9 cellular contexts compared by ENCODE assay signal in genomic region chr2:26561918-26562810, GRCh38.
A peak's percentile ranks its signal among the peaks of the same experiment; 100 is the strongest.
DNase-seq lines count a peak whose midpoint lies in the region; ATAC-seq, FAIRE-seq and TF ChIP-seq lines count a peak whose summit lies in the region.
"Had no signal": no experiment of that assay in that cellular context is flagged by ENCODE, and none has a peak within 500 bp of the region (broad histone marks: within the 10 kb centered on the region; RNA-seq: fewer than 3 reads in every experiment).

No MANE protein-coding gene starts in this region.

- no peak overlapping the region for H3K27ac ChIP-seq in K562 (ENCODE audit: extremely low read depth, low read depth, low read length)

- intact Hi-C loops in K562 (cut with micrococcal nuclease), result no loop called here

- H3K4me2 ChIP-seq in K562 (ENCODE audit: insufficient read depth, low read length), result no peak overlapping the region

- H3K79me2 ChIP-seq in K562 (ENCODE audit: control insufficient read depth, insufficient read depth, low read length), result no peaks in the 10 kb centered on the region

- TF ChIP-seq POLR2A in K562 (conservative IDR thresholded peaks at IDR 0.05), result no peak

- ATAC-seq in K562 (peak; percentile 81), HG03460 (IDR thresholded peaks at IDR 0.05; ENCODE audit: unreplicated experiment) (no peak), GM19023 (IDR thresholded peaks at IDR 0.05; ENCODE audit: unreplicated experiment) (no peak)

- H4K20me1 ChIP-seq in K562 (replicated peaks; ENCODE audit: control insufficient read depth, insufficient read depth, low read length), result no peaks in the 10 kb centered on the region

- WGBS in K562 (ENCODE audit: insufficient coverage, low coverage, missing lambda C conversion rate), result 19% methylated on average over 48 of the region's 69 CpGs

- CTCF ChIA-PET in K562 (lab: Yijun Ruan, JAX; ENCODE audit: low intra/inter-chr PET ratio), result no interaction called here

- no peak for FAIRE-seq in K562 (lab: Jason Lieb, UNC)
- FAIRE-seq: G401.6 had no signal

- no peaks in the 10 kb centered on the region for H3K36me3 ChIP-seq in K562 (ENCODE audit: control insufficient read depth, insufficient read depth, low read length)

- in situ Hi-C loops in K562 (cut with MboI), result no loop called here

- no peak overlapping the region for H3K4me3 ChIP-seq in K562

- POLR2A ChIA-PET in K562 (lab: Yijun Ruan, JAX), result interaction anchor here (0.6 kb wide), 1 partner anchor 48 kb away, joined by 3 read pairs; no protein-coding TSS in a partner anchor

- no peak for TF ChIP-seq EP300 in K562 (IDR thresholded peaks at IDR 0.05; ENCODE audit: low read length)

- no peak overlapping the region for H2AFZ ChIP-seq in K562 (ENCODE audit: low read depth, low read length)

- DNase-seq in activated CD4-positive, alpha-beta T cell treated with anti-CD3 and anti-CD28 coated beads for 1 hour, result peak; percentile 12
- no peak for DNase-seq in activated CD4-positive, alpha-beta T cell treated with anti-CD3 and anti-CD28 coated beads, Interleukin-2, amount 50 U/mL, for 4 hours
- DNase-seq in NOMO-1 (lab: John Stamatoyannopoulos, UW; ENCODE audit: unreplicated experiment in 2 of 2), result peak; percentile 42 to 58
- peak; percentile 25 to 78 (median 64) for DNase-seq in K562 (ENCODE audit: extremely low read depth in 1 of 4, low spot score in 3 of 4)
- peak; percentile 15 for DNase-seq in kidney glomerular epithelial cell (lab: John Stamatoyannopoulos, UW)
- peak; percentile 3 for DNase-seq in stimulated activated CD8-positive, alpha-beta memory T cell treated with anti-CD3 and anti-CD28 coated beads, Interleukin-7, amount 100 ng/mL, for 24 hours (ENCODE audit: low read depth)

- no peaks in the 10 kb centered on the region for H3K9me3 ChIP-seq in K562 (replicated peaks; ENCODE audit: control insufficient read depth, insufficient read depth, low read depth, low read length)

- no TSS peak for BruUV-seq in K562 (replicated peaks; lab: Mats Ljungman, UMichigan)

- H3K9ac ChIP-seq in K562 (ENCODE audit: insufficient read depth in 1 of 2, low read depth in 2 of 2, low read length in 2 of 2), result no peak overlapping the region; a peak in 1 of 4 replicates

- no peaks in the 10 kb centered on the region for H3K9me1 ChIP-seq in K562 (ENCODE audit: control insufficient read depth, insufficient read depth, low read length)

- no peak for TF ChIP-seq RAD21 in K562 (CRISPR knock-in tag; conservative IDR thresholded peaks at IDR 0.05 in 1 of 2, IDR thresholded peaks at IDR 0.05 in 1 of 2)

- H3K4me1 ChIP-seq in K562 (replicated peaks in 1 of 2; ENCODE audit: control insufficient read depth in 2 of 2, insufficient read depth in 2 of 2, low read length in 2 of 2), result peaks cover 0 to 16% of the 10 kb centered on the region in 2 experiments; a peak in 2 of 5 replicates

- peaks cover 60 to 78% of the 10 kb centered on the region in 2 experiments for H3K27me3 ChIP-seq in K562 (ENCODE audit: control insufficient read depth in 2 of 2, insufficient read depth in 2 of 2, low read length in 2 of 2)

- TF ChIP-seq CTCF in K562 (IDR thresholded peaks at IDR 0.05 in 2 of 3, conservative IDR thresholded peaks at IDR 0.05 in 1 of 3; ENCODE audit: insufficient read depth in 2 of 3, low read depth in 1 of 3, low read length in 3 of 3), result peak in 2 of 3 experiments; percentile 24 to 38; a peak in 3 of 6 replicates

TF ChIP-seq in K562, 482 proteins besides CTCF, POLR2A, EP300 and RAD21:
- TF ChIP-seq RFX1 (IDR thresholded peaks at IDR 0.05), result peak; percentile 19; the same call in 1 of the 2 replicates
- TF ChIP-seq LEF1 (IDR thresholded peaks at IDR 0.05), result no peak
- no peak for TF ChIP-seq FIP1L1 (IDR thresholded peaks at IDR 0.05; ENCODE audit: low read depth, low read length, poor library complexity, severe bottlenecking)
- no peak for TF ChIP-seq HDAC3 (IDR thresholded peaks at IDR 0.05; ENCODE audit: borderline replicate concordance, partially characterized antibody)
- TF ChIP-seq ZNF41 (CRISPR knock-in tag; conservative IDR thresholded peaks at IDR 0.05), result no peak
- TF ChIP-seq PRMT5 (CRISPR knock-in tag; IDR thresholded peaks at IDR 0.05), result no peak
- TF ChIP-seq TFAP4 (CRISPR knock-in tag; IDR thresholded peaks at IDR 0.05; ENCODE audit: borderline replicate concordance), result peak; percentile 55; the same call in 1 of the 2 replicates
- no peak for TF ChIP-seq ZNF740 (CRISPR knock-in tag; IDR thresholded peaks at IDR 0.05)
- TF ChIP-seq ZNF740 (tag; IDR thresholded peaks at IDR 0.05), result no peak

Comparison
In these comparisons a context has a peak if more than half of its experiments do, and no peak if none do; other contexts are left out.
1. DNase-seq: peak in activated CD4-positive, alpha-beta T cell treated with anti-CD3 and anti-CD28 coated beads for 1 hour (single experiment), NOMO-1 (2 of 2), K562 (4 of 4), kidney glomerular epithelial cell (single experiment) and stimulated activated CD8-positive, alpha-beta memory T cell treated with anti-CD3 and anti-CD28 coated beads, Interleukin-7, amount 100 ng/mL, for 24 hours (single experiment); none in activated CD4-positive, alpha-beta T cell treated with anti-CD3 and anti-CD28 coated beads, Interleukin-2, amount 50 U/mL, for 4 hours (0 of 2).